23 cellular contexts compared by ENCODE assay signal in genomic region chr11:34176980-34177319, GRCh38.
DNase-seq lines count a peak whose midpoint lies in the region; TF ChIP-seq lines count a peak whose summit lies in the region.
"Had no signal": no experiment of that assay in that cellular context is flagged by ENCODE, and none has a peak within 500 bp of the region (broad histone marks: within the 10 kb centered on the region; RNA-seq: fewer than 3 reads in every experiment).

No MANE protein-coding gene starts in this region.

- no peak overlapping the region for H3K4me3 ChIP-seq in WERI-Rb-1 (ENCODE audit: low read depth, low read length)
- H3K4me3 ChIP-seq: esophagus muscularis mucosa, right atrium auricular region, tibial nerve had no signal

- POLR2A ChIA-PET in activated CD4-positive, alpha-beta memory T cell treated with anti-CD3 and anti-CD28 coated beads, Interleukin-2, amount 10 ng/mL, durations not matched to agents 7 days and 5 days (lab: Charles Lee), result interaction anchor here (1.0 to 3.1 kb wide), 2 partner anchors 71 to 181 kb away, joined by 3 to 33 read pairs; partner anchors contain the start of gene ABTB2

- H3K4me3 Mint-ChIP-seq in activated CD4-positive, alpha-beta memory T cell treated with anti-CD3 and anti-CD28 coated beads, Interleukin-2, amount 10 ng/mL, durations not matched to agents 7 days and 5 days, result no peak overlapping the region
- H3K4me3 Mint-ChIP-seq: stimulated activated effector memory CD8-positive, alpha-beta T cell treated with anti-CD3 and anti-CD28 coated beads, Interleukin-12 subunit alpha, Interleukin-12 subunit beta, amount 100 ng/mL, for 72 hours had no signal

- H3K27me3 ChIP-seq in WERI-Rb-1 (ENCODE audit: insufficient read depth, low read depth, severe bottlenecking), result no peaks in the 10 kb centered on the region
- H3K27me3 ChIP-seq: esophagus muscularis mucosa, right atrium auricular region, tibial nerve had no signal

- peak; percentile 44 for DNase-seq in H4 (ENCODE audit: low spot score)
- DNase-seq in NCI-H1105 treated with DMSO at 0.1 percent for 48 hours (lab: John Stamatoyannopoulos, UW), result peak; percentile 42
- no peak for DNase-seq in WERI-Rb-1
- peak; percentile 41 for DNase-seq in putamen (ENCODE audit: low spot score)
- no peak for DNase-seq in activated CD4-positive, alpha-beta memory T cell treated with anti-CD3 and anti-CD28 coated beads, Interleukin-2, amount 10 ng/mL, durations not matched to agents 7 days and 5 days
- DNase-seq in activated T-cell treated with anti-CD3 and anti-CD28 coated beads, Interleukin-2, amount 50 U/mL, for 48 hours, result no peak
- no peak for DNase-seq in stimulated activated CD4-positive, alpha-beta T cell treated with anti-CD3 and anti-CD28 coated beads, Interleukin-4, amount 100 ng/mL, for 4 hours
- DNase-seq: activated CD4-positive, alpha-beta T cell treated with anti-CD3 and anti-CD28 coated beads, Interleukin-2, amount 50 U/mL, for 4 hours; activated naive CD4-positive, alpha-beta T cell treated with Interleukin-2 at 50 U/mL for 16 hours; activated T-cell treated with anti-CD3 and anti-CD28 coated beads, Interleukin-2, amount 50 U/mL, for 1 hour; glutamatergic neuron; GOT3; Karpas-422; left ventricle myocardium superior; NCI-H510A; PC-3; SIG-M5; T-helper 1 cell had no signal

- H3K27ac ChIP-seq in WERI-Rb-1, result peak overlapping the region; percentile 27; the same call in 1 of the 2 replicates
- H3K27ac ChIP-seq: esophagus muscularis mucosa, neutrophil, right atrium auricular region, tibial nerve had no signal

- CTCF ChIA-PET in activated CD4-positive, alpha-beta memory T cell treated with anti-CD3 and anti-CD28 coated beads, Interleukin-2, amount 10 ng/mL, durations not matched to agents 7 days and 5 days (lab: Charles Lee), result interaction anchor here (0.9 kb wide), 1 partner anchor 181 kb away, joined by 5 read pairs; the partner anchor contains the start of gene ABTB2

- H3K36me3 Mint-ChIP-seq in activated CD4-positive, alpha-beta memory T cell treated with anti-CD3 and anti-CD28 coated beads, Interleukin-2, amount 10 ng/mL, durations not matched to agents 7 days and 5 days (ENCODE audit: low read depth), result no peaks in the 10 kb centered on the region
- H3K36me3 Mint-ChIP-seq: stimulated activated effector memory CD8-positive, alpha-beta T cell treated with anti-CD3 and anti-CD28 coated beads, Interleukin-12 subunit alpha, Interleukin-12 subunit beta, amount 100 ng/mL, for 72 hours had no signal

- H3K9me3 ChIP-seq in WERI-Rb-1 (ENCODE audit: severe bottlenecking), result no peaks in the 10 kb centered on the region
- H3K9me3 ChIP-seq: esophagus muscularis mucosa, neutrophil, right atrium auricular region, tibial nerve had no signal

- H3K36me3 ChIP-seq in WERI-Rb-1, result peaks cover under 1% of the 10 kb centered on the region
- H3K36me3 ChIP-seq: esophagus muscularis mucosa, right atrium auricular region, tibial nerve had no signal

- peaks cover 37% of the 10 kb centered on the region for H3K4me1 Mint-ChIP-seq in activated CD4-positive, alpha-beta memory T cell treated with anti-CD3 and anti-CD28 coated beads, Interleukin-2, amount 10 ng/mL, durations not matched to agents 7 days and 5 days

- H3K27ac Mint-ChIP-seq in activated CD4-positive, alpha-beta memory T cell treated with anti-CD3 and anti-CD28 coated beads, Interleukin-2, amount 10 ng/mL, durations not matched to agents 7 days and 5 days, result no peak overlapping the region
- H3K27ac Mint-ChIP-seq: stimulated activated effector memory CD8-positive, alpha-beta T cell treated with anti-CD3 and anti-CD28 coated beads, Interleukin-12 subunit alpha, Interleukin-12 subunit beta, amount 100 ng/mL, for 72 hours had no signal

- peaks cover 3% of the 10 kb centered on the region for H3K27me3 Mint-ChIP-seq in activated CD4-positive, alpha-beta memory T cell treated with anti-CD3 and anti-CD28 coated beads, Interleukin-2, amount 10 ng/mL, durations not matched to agents 7 days and 5 days

- no peaks in the 10 kb centered on the region for H3K9me3 Mint-ChIP-seq in activated CD4-positive, alpha-beta memory T cell treated with anti-CD3 and anti-CD28 coated beads, Interleukin-2, amount 10 ng/mL, durations not matched to agents 7 days and 5 days
- H3K9me3 Mint-ChIP-seq: stimulated activated effector memory CD8-positive, alpha-beta T cell treated with anti-CD3 and anti-CD28 coated beads, Interleukin-12 subunit alpha, Interleukin-12 subunit beta, amount 100 ng/mL, for 72 hours had no signal

- no peak for TF ChIP-seq CTCF in WERI-Rb-1 (IDR thresholded peaks at IDR 0.05; ENCODE audit: low read depth, low read length)

Comparison
In these comparisons a context has a peak if more than half of its experiments do, and no peak if none do; other contexts are left out.
1. DNase-seq: peak in H4 (single experiment), NCI-H1105 treated with DMSO at 0.1 percent for 48 hours (single experiment) and putamen (single experiment); none in WERI-Rb-1 (single experiment), activated CD4-positive, alpha-beta memory T cell treated with anti-CD3 and anti-CD28 coated beads, Interleukin-2, amount 10 ng/mL, durations not matched to agents 7 days and 5 days (single experiment), activated T-cell treated with anti-CD3 and anti-CD28 coated beads, Interleukin-2, amount 50 U/mL, for 48 hours (0 of 2) and stimulated activated CD4-positive, alpha-beta T cell treated with anti-CD3 and anti-CD28 coated beads, Interleukin-4, amount 100 ng/mL, for 4 hours (0 of 2).